28 cellular contexts compared by ENCODE assay signal in the genomic region with DNA sequence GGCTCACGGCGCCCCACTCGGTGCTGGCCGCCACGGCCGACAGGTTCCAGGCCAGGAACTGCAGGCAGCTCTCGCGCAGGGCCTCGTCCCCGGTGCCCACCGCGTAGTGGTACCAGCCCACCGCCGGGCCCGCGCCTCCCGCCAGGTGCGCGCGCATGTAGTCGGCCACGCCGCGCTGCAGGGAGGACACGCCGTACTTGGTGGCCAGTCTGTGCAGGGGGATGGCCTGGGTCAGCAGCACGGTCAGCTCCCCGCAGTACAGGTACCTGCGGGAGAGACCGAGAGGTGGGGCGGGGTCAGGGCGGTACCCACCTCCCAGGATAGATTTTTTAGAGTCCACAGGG. TPM values are rescaled to one million over a fixed set of nuclear protein-coding genes. Genes with fewer than 3 reads are reported as not detected.
DNase-seq lines count a peak whose midpoint lies in the region; ATAC-seq and TF ChIP-seq lines count a peak whose summit lies in the region.
"Had no signal": no experiment of that assay in that cellular context is flagged by ENCODE, and none has a peak within 500 bp of the region (broad histone marks: within the 10 kb centered on the region; RNA-seq: fewer than 3 reads in every experiment).

No MANE protein-coding gene starts in this region.

- H3K4me3 Mint-ChIP-seq in chondrocyte (ENCODE audit: unreplicated experiment) (no peak overlapping the region), immature natural killer cell (peak overlapping the region in 3 of 5 donors; percentile 30 to 76 (median 74))
- no peak overlapping the region for H3K4me3 Mint-ChIP-seq in activated naive CD4-positive, alpha-beta T cell treated with anti-CD3 and anti-CD28 coated beads, Interleukin-2, amount 10 ng/mL, durations not matched to agents 7 days and 5 days

- H3K27ac ChIP-seq in suprapubic skin: no peak overlapping the region
- H3K27ac ChIP-seq: colonic mucosa, sigmoid colon had no signal

- no peak for TF ChIP-seq EP300 in suprapubic skin (IDR thresholded peaks at IDR 0.05)

- H3K27me3 Mint-ChIP-seq in chondrocyte (ENCODE audit: low read depth) (peaks cover 47% of the 10 kb centered on the region), immature natural killer cell (ENCODE audit: low read depth in 3 of 3) (peaks cover 6 to 23% (median 11%) of the 10 kb centered on the region in 3 donors)
- H3K27me3 Mint-ChIP-seq in activated naive CD4-positive, alpha-beta T cell treated with anti-CD3 and anti-CD28 coated beads, Interleukin-2, amount 10 ng/mL, durations not matched to agents 7 days and 5 days: peaks cover 100% of the 10 kb centered on the region

- H3K4me1 ChIP-seq in suprapubic skin: peaks cover 12% of the 10 kb centered on the region

- H3K4me1 Mint-ChIP-seq in chondrocyte (ENCODE audit: low read depth) (no peaks in the 10 kb centered on the region), immature natural killer cell (peaks cover 4 to 9% of the 10 kb centered on the region in 2 donors)
- peaks cover 10% of the 10 kb centered on the region for H3K4me1 Mint-ChIP-seq in activated naive CD4-positive, alpha-beta T cell treated with anti-CD3 and anti-CD28 coated beads, Interleukin-2, amount 10 ng/mL, durations not matched to agents 7 days and 5 days

- intact Hi-C loops in Right ventricle myocardium inferior (cut with DNase I): no loop called here
- intact Hi-C loops in left cardiac atrium (cut with DNase I): no loop called here

- ATAC-seq in Right ventricle myocardium inferior (no peak), left cardiac atrium (no peak)
- ATAC-seq: GM12878, HepG2 had no signal

- CTCF ChIA-PET in activated naive CD4-positive, alpha-beta T cell treated with anti-CD3 and anti-CD28 coated beads, Interleukin-2, amount 10 ng/mL, durations not matched to agents 7 days and 5 days (lab: Charles Lee): interaction anchor here (1.4 to 3.2 kb wide), 5 partner anchors 10 to 145 kb away, joined by 3 to 16 read pairs (median 3); a partner anchor contains a TSS

- DNase-seq in Right ventricle myocardium inferior (ENCODE audit: missing footprints): peak; percentile 60
- DNase-seq in left cardiac atrium: no peak
- DNase-seq in chondrocyte (ENCODE audit: low spot score): peak; percentile 90
- DNase-seq in immature natural killer cell: no peak
- DNase-seq in suprapubic skin (ENCODE audit: low spot score in 2 of 2): no peak
- DNase-seq in activated naive CD4-positive, alpha-beta T cell treated with anti-CD3 and anti-CD28 coated beads, Interleukin-2, amount 10 ng/mL, durations not matched to agents 7 days and 5 days: no peak
- no peak for DNase-seq in MV-4-11 (lab: John Stamatoyannopoulos, UW)
- DNase-seq in NCI-H748 treated with DMSO at 0.1 percent for 48 hours (lab: John Stamatoyannopoulos, UW): no peak
- DNase-seq: activated naive CD4-positive, alpha-beta T cell; activated T-cell treated with anti-CD3 and anti-CD28 coated beads, Interleukin-2, amount 50 U/mL, for 4 hours; colonic mucosa; DMS79; mucosa of descending colon; NCI-H1092 treated with DMSO at 0.1 percent for 48 hours; NCI-H1930; NCI-H226; sigmoid colon had no signal

- WGBS in suprapubic skin: 18% methylated on average over 2 of the region's 32 CpGs

- H3K36me3 Mint-ChIP-seq in chondrocyte (ENCODE audit: low read depth): no peaks in the 10 kb centered on the region
- no peaks in the 10 kb centered on the region for H3K36me3 Mint-ChIP-seq in immature natural killer cell
- no peaks in the 10 kb centered on the region for H3K36me3 Mint-ChIP-seq in activated naive CD4-positive, alpha-beta T cell treated with anti-CD3 and anti-CD28 coated beads, Interleukin-2, amount 10 ng/mL, durations not matched to agents 7 days and 5 days
- H3K36me3 Mint-ChIP-seq: type B pancreatic cell had no signal

- H3K36me3 ChIP-seq in suprapubic skin: no peaks in the 10 kb centered on the region
- H3K36me3 ChIP-seq: colonic mucosa, sigmoid colon had no signal

- H3K27me3 ChIP-seq in suprapubic skin: peaks cover 100% of the 10 kb centered on the region

- H3K9me3 ChIP-seq in suprapubic skin: no peaks in the 10 kb centered on the region
- H3K9me3 ChIP-seq: colonic mucosa, mucosa of descending colon, sigmoid colon had no signal

- H3K9me3 Mint-ChIP-seq in chondrocyte (ENCODE audit: low read depth): no peaks in the 10 kb centered on the region
- H3K9me3 Mint-ChIP-seq in immature natural killer cell: peaks cover 0 to 1% (median 0%) of the 10 kb centered on the region in 6 donors
- H3K9me3 Mint-ChIP-seq in activated naive CD4-positive, alpha-beta T cell treated with anti-CD3 and anti-CD28 coated beads, Interleukin-2, amount 10 ng/mL, durations not matched to agents 7 days and 5 days: no peaks in the 10 kb centered on the region
- H3K9me3 Mint-ChIP-seq: activated CD4-positive, alpha-beta T cell treated with anti-CD3 and anti-CD28 coated beads, Interleukin-2, amount 10 ng/mL, durations not matched to agents 24 days and 14 days; activated T-cell treated with anti-CD3 and anti-CD28 coated beads, Interleukin-2, amount 50 U/mL, for 4 hours; nephron; type B pancreatic cell had no signal

- no peak for TF ChIP-seq POLR2A in suprapubic skin (IDR thresholded peaks at IDR 0.05)

- H3K27ac Mint-ChIP-seq in chondrocyte (ENCODE audit: unreplicated experiment): no peak overlapping the region
- H3K27ac Mint-ChIP-seq in immature natural killer cell: no peak overlapping the region
- no peak overlapping the region for H3K27ac Mint-ChIP-seq in activated naive CD4-positive, alpha-beta T cell treated with anti-CD3 and anti-CD28 coated beads, Interleukin-2, amount 10 ng/mL, durations not matched to agents 7 days and 5 days
- H3K27ac Mint-ChIP-seq: activated CD4-positive, alpha-beta T cell treated with anti-CD3 and anti-CD28 coated beads, Interleukin-2, amount 10 ng/mL, durations not matched to agents 24 days and 14 days; nephron; type B pancreatic cell had no signal

- H3K4me3 ChIP-seq in suprapubic skin: peak overlapping the region; percentile 39
- H3K4me3 ChIP-seq: GM12878, mucosa of descending colon had no signal

- no peak for TF ChIP-seq CTCF in chondrocyte (IDR thresholded peaks at IDR 0.05)
- no peak for TF ChIP-seq CTCF in suprapubic skin (IDR thresholded peaks at IDR 0.05)

RNA-seq across cellular contexts. Expression of a gene that starts 4.2 kb away (rescaled TPM):
- total RNA-seq in Right ventricle myocardium inferior (not detected), left cardiac atrium (not detected), chondrocyte (not detected in 3 replicates), suprapubic skin (not detected)
- polyA plus RNA-seq in immature natural killer cell: under 1 TPM in 1 of 3 donors, not detected in 2; 0.21 TPM
- total RNA-seq: A172; activated CD4-positive, alpha-beta T cell treated with anti-CD3 and anti-CD28 coated beads, Interleukin-2, amount 10 ng/mL, durations not matched to agents 24 days and 14 days; activated T-cell treated with anti-CD3 and anti-CD28 coated beads, Interleukin-2, amount 50 U/mL, for 4 hours; GM12878; HepG2; left lobe of liver; sigmoid colon; T-helper 2 cell treated with Interferon-gamma antibody and Interleukin-4, amounts not matched to agents 100 ng/mL and 5 ng/mL, for 36 hours had no signal
- polyA plus RNA-seq: BJ, fibroblast of lung, GM12878, HepG2 had no signal

RNA-seq across cellular contexts. Expression of a gene that starts 9.9 kb away (rescaled TPM):
- total RNA-seq in Right ventricle myocardium inferior (not detected), left cardiac atrium (under 1 TPM in 1 of 2 donors, not detected in 1; 0.15 TPM), chondrocyte (not detected in 3 replicates), suprapubic skin (not detected)
- polyA plus RNA-seq in immature natural killer cell: under 1 TPM in 1 of 3 donors, not detected in 2; 0.49 TPM
- total RNA-seq: A172; activated CD4-positive, alpha-beta T cell treated with anti-CD3 and anti-CD28 coated beads, Interleukin-2, amount 10 ng/mL, durations not matched to agents 24 days and 14 days; activated T-cell treated with anti-CD3 and anti-CD28 coated beads, Interleukin-2, amount 50 U/mL, for 4 hours; fibroblast of lung; GM12878; H1; HepG2; left lobe of liver; T-helper 2 cell treated with Interferon-gamma antibody and Interleukin-4, amounts not matched to agents 100 ng/mL and 5 ng/mL, for 36 hours had no signal
- polyA plus RNA-seq: BJ, fibroblast of lung, GM12878, HepG2 had no signal

RNA-seq across cellular contexts. Expression of a gene that starts 31.4 kb away (rescaled TPM):
- 0.16 TPM for total RNA-seq in Right ventricle myocardium inferior
- total RNA-seq in left cardiac atrium: 1 to 10 TPM in 1 of 2 donors, under 1 TPM in 1; 0.62 to 1.6 TPM
- total RNA-seq in chondrocyte: not detected in 3 replicates
- 1 to 10 TPM; 1.9 to 6.1 (median 4.1) TPM for polyA plus RNA-seq in immature natural killer cell
- 1 to 10 TPM in 2 of 4 donors, under 1 TPM in 2; 0.34 to 1.3 (median 1.0) TPM for total RNA-seq in suprapubic skin
- total RNA-seq: A172; activated T-cell treated with anti-CD3 and anti-CD28 coated beads, Interleukin-2, amount 50 U/mL, for 4 hours; HepG2 had no signal
- polyA plus RNA-seq: BJ, fibroblast of lung, HepG2 had no signal

Comparison
In these comparisons a context has a peak if more than half of its experiments do, and no peak if none do; other contexts are left out.
1. DNase-seq: peak in Right ventricle myocardium inferior (single experiment) and chondrocyte (single experiment); none in left cardiac atrium (single experiment), immature natural killer cell (0 of 3), suprapubic skin (0 of 2), activated naive CD4-positive, alpha-beta T cell treated with anti-CD3 and anti-CD28 coated beads, Interleukin-2, amount 10 ng/mL, durations not matched to agents 7 days and 5 days (single experiment), MV-4-11 (single experiment) and NCI-H748 treated with DMSO at 0.1 percent for 48 hours (single experiment).
2. H3K4me3 Mint-ChIP-seq: peak in immature natural killer cell (3 of 5); none in chondrocyte (single experiment) and activated naive CD4-positive, alpha-beta T cell treated with anti-CD3 and anti-CD28 coated beads, Interleukin-2, amount 10 ng/mL, durations not matched to agents 7 days and 5 days (single experiment).